ENCODE assay signal across 8 cellular contexts in genomic region chr14:25406818-25407217, GRCh38.
A peak's percentile ranks its signal among the peaks of the same experiment; 100 is the strongest.
DNase-seq lines count a peak whose midpoint lies in the region; ATAC-seq lines count a peak whose summit lies in the region.

No MANE protein-coding gene starts in this region.

- no peak for ATAC-seq in HG03469 (IDR thresholded peaks at IDR 0.05; ENCODE audit: unreplicated experiment)
- no peak for ATAC-seq in GM18870 (IDR thresholded peaks at IDR 0.05; ENCODE audit: unreplicated experiment)
- no peak for ATAC-seq in HG03521 (IDR thresholded peaks at IDR 0.05; ENCODE audit: unreplicated experiment)

- WGBS in iPS DF 6.9 (ENCODE audit: insufficient coverage, insufficient read length), result no CpG with 5 or more reads among the region's 5 CpGs

- peaks cover 1% of the 10 kb centered on the region; the same call in 1 of the 2 replicates for H3K9me3 ChIP-seq in iPS DF 6.9 (ENCODE audit: control insufficient read depth, insufficient read depth, low read length)

- no peaks in the 10 kb centered on the region for H3K36me3 ChIP-seq in iPS DF 6.9 (ENCODE audit: control insufficient read depth, insufficient read depth, low read length)

- no peak overlapping the region for H3K27ac ChIP-seq in iPS DF 6.9 (ENCODE audit: low read length)

- peak; percentile 65 for DNase-seq in ELF-1 (ENCODE audit: low read depth, low spot score)
- DNase-seq in Jurkat, Clone E6-1 (ENCODE audit: low read depth, low spot score), result peak; percentile 54
- DNase-seq in SKM-1 (lab: John Stamatoyannopoulos, UW; ENCODE audit: unreplicated experiment), result peak; percentile 11
- DNase-seq in iPS DF 6.9 (ENCODE audit: low read depth, low spot score), result peak; percentile 39
- no peak for DNase-seq in NCI-H1436 (lab: John Stamatoyannopoulos, UW)

- H3K4me1 ChIP-seq in iPS DF 6.9 (ENCODE audit: control insufficient read depth, insufficient read depth, low read length), result no peaks in the 10 kb centered on the region

- H3K4me3 ChIP-seq in Jurkat, Clone E6-1 (ENCODE audit: low read length), result no peak overlapping the region
- H3K4me3 ChIP-seq in iPS DF 6.9 (ENCODE audit: low read length), result no peak overlapping the region

- no peaks in the 10 kb centered on the region for H3K27me3 ChIP-seq in iPS DF 6.9 (ENCODE audit: control insufficient read depth, insufficient read depth, low read length)
